Comparison of ENCODE assay signal across 1 cellular context in the genomic region with DNA sequence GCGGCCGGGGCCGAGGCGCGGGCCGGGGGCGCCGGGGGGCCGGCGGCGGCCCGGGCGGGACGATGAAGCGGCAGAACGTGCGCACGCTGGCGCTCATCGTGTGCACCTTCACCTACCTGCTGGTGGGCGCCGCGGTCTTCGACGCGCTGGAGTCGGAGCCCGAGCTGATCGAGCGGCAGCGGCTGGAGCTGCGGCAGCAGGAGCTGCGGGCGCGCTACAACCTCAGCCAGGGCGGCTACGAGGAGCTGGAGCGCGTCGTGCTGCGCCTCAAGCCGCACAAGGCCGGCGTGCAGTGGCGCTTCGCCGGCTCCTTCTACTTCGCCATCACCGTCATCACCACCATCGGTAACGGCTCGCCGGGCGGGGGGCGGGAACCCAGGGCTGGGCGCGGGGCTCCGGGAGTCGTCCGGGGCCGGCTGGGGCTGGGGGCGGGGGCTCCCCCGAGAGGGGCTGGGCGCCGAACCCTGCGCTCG.
TF ChIP-seq lines count a peak whose summit lies in the region.

No MANE protein-coding gene starts in this region.

TF ChIP-seq in A549, 52 proteins besides CTCF, POLR2A, EP300 and RAD21 (continued from another document):
- TF ChIP-seq, protein P1, sequence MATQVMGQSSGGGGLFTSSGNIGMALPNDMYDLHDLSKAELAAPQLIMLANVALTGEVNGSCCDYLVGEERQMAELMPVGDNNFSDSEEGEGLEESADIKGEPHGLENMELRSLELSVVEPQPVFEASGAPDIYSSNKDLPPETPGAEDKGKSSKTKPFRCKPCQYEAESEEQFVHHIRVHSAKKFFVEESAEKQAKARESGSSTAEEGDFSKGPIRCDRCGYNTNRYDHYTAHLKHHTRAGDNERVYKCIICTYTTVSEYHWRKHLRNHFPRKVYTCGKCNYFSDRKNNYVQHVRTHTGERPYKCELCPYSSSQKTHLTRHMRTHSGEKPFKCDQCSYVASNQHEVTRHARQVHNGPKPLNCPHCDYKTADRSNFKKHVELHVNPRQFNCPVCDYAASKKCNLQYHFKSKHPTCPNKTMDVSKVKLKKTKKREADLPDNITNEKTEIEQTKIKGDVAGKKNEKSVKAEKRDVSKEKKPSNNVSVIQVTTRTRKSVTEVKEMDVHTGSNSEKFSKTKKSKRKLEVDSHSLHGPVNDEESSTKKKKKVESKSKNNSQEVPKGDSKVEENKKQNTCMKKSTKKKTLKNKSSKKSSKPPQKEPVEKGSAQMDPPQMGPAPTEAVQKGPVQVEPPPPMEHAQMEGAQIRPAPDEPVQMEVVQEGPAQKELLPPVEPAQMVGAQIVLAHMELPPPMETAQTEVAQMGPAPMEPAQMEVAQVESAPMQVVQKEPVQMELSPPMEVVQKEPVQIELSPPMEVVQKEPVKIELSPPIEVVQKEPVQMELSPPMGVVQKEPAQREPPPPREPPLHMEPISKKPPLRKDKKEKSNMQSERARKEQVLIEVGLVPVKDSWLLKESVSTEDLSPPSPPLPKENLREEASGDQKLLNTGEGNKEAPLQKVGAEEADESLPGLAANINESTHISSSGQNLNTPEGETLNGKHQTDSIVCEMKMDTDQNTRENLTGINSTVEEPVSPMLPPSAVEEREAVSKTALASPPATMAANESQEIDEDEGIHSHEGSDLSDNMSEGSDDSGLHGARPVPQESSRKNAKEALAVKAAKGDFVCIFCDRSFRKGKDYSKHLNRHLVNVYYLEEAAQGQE (IDR thresholded peaks at IDR 0.05): peak; percentile 47; the same call in 1 of the 2 replicates
- no peak for TF ChIP-seq HEYL (CRISPR knock-in tag; IDR thresholded peaks at IDR 0.05)
TF ChIP-seq in A549: peak in this region for 2.
